ENCODE assay signal across 1 cellular context in the genomic region with DNA sequence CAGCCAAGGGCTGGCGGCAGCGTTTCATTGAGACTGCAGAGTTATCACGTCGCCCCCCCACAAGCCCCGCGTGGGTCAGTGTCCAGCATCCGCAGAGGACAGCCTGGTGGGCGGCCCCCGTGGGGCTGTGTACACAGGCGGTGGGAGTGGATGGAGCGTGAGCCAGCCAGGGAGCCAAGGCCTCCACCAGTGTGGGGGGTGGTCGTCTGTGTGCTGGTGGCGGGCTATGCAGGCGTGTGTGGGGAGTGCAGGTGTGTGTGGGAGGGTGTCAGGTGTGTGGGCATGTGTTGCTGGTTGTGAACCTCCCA.
TF ChIP-seq lines count a peak whose summit lies in the region.

No MANE protein-coding gene starts in this region.

TF ChIP-seq in HepG2, 621 proteins besides CTCF, POLR2A, EP300 and RAD21:
- TF ChIP-seq NR2F1 (CRISPR knock-in tag; IDR thresholded peaks at IDR 0.05) (no peak), ELF3 (CRISPR knock-in tag; IDR thresholded peaks at IDR 0.05) (no peak), ZKSCAN8 (CRISPR knock-in tag; IDR thresholded peaks at IDR 0.05; ENCODE audit: borderline replicate concordance) (no peak), ZNF709 (CRISPR knock-in tag; IDR thresholded peaks at IDR 0.05) (no peak), ZNF773 (CRISPR knock-in tag; IDR thresholded peaks at IDR 0.05; ENCODE audit: borderline replicate concordance) (no peak), ZNF224 (CRISPR knock-in tag; IDR thresholded peaks at IDR 0.05) (no peak), FOSL1 (CRISPR knock-in tag; IDR thresholded peaks at IDR 0.05; ENCODE audit: borderline replicate concordance) (no peak), PHF21A (CRISPR knock-in tag; IDR thresholded peaks at IDR 0.05) (no peak), ZBTB8A (CRISPR knock-in tag; IDR thresholded peaks at IDR 0.05; ENCODE audit: borderline replicate concordance, low read depth) (no peak), ZNF337 (CRISPR knock-in tag; IDR thresholded peaks at IDR 0.05; ENCODE audit: borderline replicate concordance, low read depth) (no peak), ARHGAP35 (CRISPR knock-in tag; IDR thresholded peaks at IDR 0.05; ENCODE audit: borderline replicate concordance) (no peak), ATF2 (CRISPR knock-in tag; IDR thresholded peaks at IDR 0.05) (no peak), ZNF30 (CRISPR knock-in tag; IDR thresholded peaks at IDR 0.05) (no peak), HOXA5 (CRISPR knock-in tag; IDR thresholded peaks at IDR 0.05) (no peak), KLF9 (CRISPR knock-in tag; IDR thresholded peaks at IDR 0.05; ENCODE audit: low read depth) (no peak)
- TF ChIP-seq, protein P1, sequence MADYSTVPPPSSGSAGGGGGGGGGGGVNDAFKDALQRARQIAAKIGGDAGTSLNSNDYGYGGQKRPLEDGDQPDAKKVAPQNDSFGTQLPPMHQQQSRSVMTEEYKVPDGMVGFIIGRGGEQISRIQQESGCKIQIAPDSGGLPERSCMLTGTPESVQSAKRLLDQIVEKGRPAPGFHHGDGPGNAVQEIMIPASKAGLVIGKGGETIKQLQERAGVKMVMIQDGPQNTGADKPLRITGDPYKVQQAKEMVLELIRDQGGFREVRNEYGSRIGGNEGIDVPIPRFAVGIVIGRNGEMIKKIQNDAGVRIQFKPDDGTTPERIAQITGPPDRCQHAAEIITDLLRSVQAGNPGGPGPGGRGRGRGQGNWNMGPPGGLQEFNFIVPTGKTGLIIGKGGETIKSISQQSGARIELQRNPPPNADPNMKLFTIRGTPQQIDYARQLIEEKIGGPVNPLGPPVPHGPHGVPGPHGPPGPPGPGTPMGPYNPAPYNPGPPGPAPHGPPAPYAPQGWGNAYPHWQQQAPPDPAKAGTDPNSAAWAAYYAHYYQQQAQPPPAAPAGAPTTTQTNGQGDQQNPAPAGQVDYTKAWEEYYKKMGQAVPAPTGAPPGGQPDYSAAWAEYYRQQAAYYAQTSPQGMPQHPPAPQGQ (CRISPR knock-in tag; IDR thresholded peaks at IDR 0.05; ENCODE audit: borderline replicate concordance) = no peak
- TF ChIP-seq, protein P2, sequence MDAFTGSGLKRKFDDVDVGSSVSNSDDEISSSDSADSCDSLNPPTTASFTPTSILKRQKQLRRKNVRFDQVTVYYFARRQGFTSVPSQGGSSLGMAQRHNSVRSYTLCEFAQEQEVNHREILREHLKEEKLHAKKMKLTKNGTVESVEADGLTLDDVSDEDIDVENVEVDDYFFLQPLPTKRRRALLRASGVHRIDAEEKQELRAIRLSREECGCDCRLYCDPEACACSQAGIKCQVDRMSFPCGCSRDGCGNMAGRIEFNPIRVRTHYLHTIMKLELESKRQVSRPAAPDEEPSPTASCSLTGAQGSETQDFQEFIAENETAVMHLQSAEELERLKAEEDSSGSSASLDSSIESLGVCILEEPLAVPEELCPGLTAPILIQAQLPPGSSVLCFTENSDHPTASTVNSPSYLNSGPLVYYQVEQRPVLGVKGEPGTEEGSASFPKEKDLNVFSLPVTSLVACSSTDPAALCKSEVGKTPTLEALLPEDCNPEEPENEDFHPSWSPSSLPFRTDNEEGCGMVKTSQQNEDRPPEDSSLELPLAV (CRISPR knock-in tag; conservative IDR thresholded peaks at IDR 0.05; ENCODE audit: low read depth) = no peak
TF ChIP-seq in HepG2: peak in this region for 0.
